In the genomic region with DNA sequence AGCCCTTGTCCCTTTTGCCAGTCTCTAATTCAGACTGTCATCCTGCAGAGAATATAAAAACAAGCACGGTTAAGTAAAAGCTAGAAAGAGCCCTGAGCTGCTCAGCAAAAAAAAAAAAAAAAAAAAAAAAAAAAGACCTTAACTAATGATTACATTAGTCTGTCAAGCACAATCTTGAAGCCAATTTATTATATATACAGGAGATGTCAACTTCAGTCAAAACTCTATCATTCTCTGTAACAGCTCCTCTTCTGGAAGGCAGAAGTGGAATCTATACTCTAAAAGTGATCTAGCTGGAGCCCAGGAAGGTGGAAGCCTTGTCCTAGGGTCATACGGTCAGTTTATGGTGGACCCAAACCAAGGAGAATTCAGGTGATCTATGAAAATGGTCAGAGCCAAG, we compare ENCODE assay signal across 27 cellular contexts.
"Had no signal": no experiment of that assay in that cellular context is flagged by ENCODE, and none has a peak within 500 bp of the region (broad histone marks: within the 10 kb centered on the region; RNA-seq: fewer than 3 reads in every experiment).

No MANE protein-coding gene starts in this region.

- H3K36me3 ChIP-seq: neural progenitor cell, ovary, right lobe of liver, sigmoid colon, stomach, thoracic aorta, thyroid gland, tibial nerve, upper lobe of left lung, vagina had no signal

- ATAC-seq: naive thymus-derived CD8-positive, alpha-beta T cell; natural killer cell treated with Interleukin-12 subunit alpha and Interleukin-12 subunit beta and Interleukin-15 and Interleukin-18, amount 100 ng/mL, for 72 hours; psoas muscle; right cardiac atrium; right lobe of liver; stimulated activated effector memory CD8-positive, alpha-beta T cell treated with anti-CD3 and anti-CD28 coated beads, Interleukin-12 subunit alpha, Interleukin-12 subunit beta, amount 100 ng/mL, for 72 hours; stimulated activated naive B cell treated with anti-CD40 and anti-IgM and Interleukin-4, amounts not matched to agents 10 μg/mL and 1 μg/mL and 100 μg/mL, for 72 hours had no signal

- H2AFZ ChIP-seq: neural progenitor cell, parathyroid adenoma had no signal

- H3K4me2 ChIP-seq: neural progenitor cell had no signal

- H3K9me3 ChIP-seq: ovary, psoas muscle, right lobe of liver, sigmoid colon, stomach, thoracic aorta, thyroid gland, tibial nerve, upper lobe of left lung, vagina had no signal

- H3K27me3 ChIP-seq: neural progenitor cell, ovary, right lobe of liver, sigmoid colon, thyroid gland, tibial nerve, upper lobe of left lung, vagina had no signal

- H3K9ac ChIP-seq: neural progenitor cell, parathyroid adenoma had no signal

- FAIRE-seq: small intestine, urothelium cell line had no signal

- H3K4me3 ChIP-seq: neural progenitor cell, ovary, psoas muscle, right lobe of liver, sigmoid colon, stomach, thoracic aorta, thyroid gland, tibial nerve, upper lobe of left lung, vagina had no signal

- H3K79me2 ChIP-seq: parathyroid adenoma had no signal

- H3K4me1 ChIP-seq: neural progenitor cell, parathyroid adenoma, psoas muscle, right lobe of liver, stomach, tibial nerve, vagina had no signal

- DNase-seq: naive thymus-derived CD8-positive, alpha-beta T cell; nephron progenitor cell; occipital lobe; ovary; psoas muscle; right cardiac atrium; right lobe of liver; sigmoid colon; small intestine; stimulated activated CD4-positive, alpha-beta T cell treated with anti-CD3 and anti-CD28 coated beads, Interleukin-15, amount 100 ng/mL, for 24 hours; stimulated activated CD4-positive, alpha-beta T cell treated with anti-CD3 and anti-CD28 coated beads, Interleukin-2, amount 100 ng/mL, for 24 hours; stimulated activated CD4-positive, alpha-beta T cell treated with anti-CD3 and anti-CD28 coated beads, Interleukin-2, amount 100 ng/mL, for 48 hours; stimulated activated CD4-positive, alpha-beta T cell treated with anti-CD3 and anti-CD28 coated beads, Interleukin-4, amount 100 ng/mL, for 24 hours; stimulated activated naive B cell treated with anti-CD40 and anti-IgM and Interleukin-4, amounts not matched to agents 10 μg/mL and 1 μg/mL and 100 μg/mL, for 72 hours; stimulated activated naive CD4-positive, alpha-beta T cell treated with Interleukin-2 at 50 U/mL for 16 hours; stomach; thyroid gland; trophoblast cell; upper lobe of left lung had no signal

- H3K27ac ChIP-seq: neural progenitor cell, ovary, parathyroid adenoma, psoas muscle, right lobe of liver, sigmoid colon, stomach, thoracic aorta, thyroid gland, upper lobe of left lung, vagina had no signal
